Comparison of ENCODE assay signal across 8 cellular contexts in genomic region chr15:85691350-85692240, GRCh38.
DNase-seq lines count a peak whose midpoint lies in the region; ATAC-seq and TF ChIP-seq lines count a peak whose summit lies in the region.

No MANE protein-coding gene starts in this region.

- no peaks in the 10 kb centered on the region for H3K9me3 ChIP-seq in left ventricle myocardium inferior (replicated peaks)

- H3K27me3 ChIP-seq in GM06990 (replicated peaks; ENCODE audit: control insufficient read depth, insufficient read depth, low read length) (no peaks in the 10 kb centered on the region), left ventricle myocardium inferior (ENCODE audit: low read depth) (no peaks in the 10 kb centered on the region)

- ATAC-seq in GM19468 (IDR thresholded peaks at IDR 0.05; ENCODE audit: extremely low read depth, unreplicated experiment) (peak; percentile 37), GM21360 (IDR thresholded peaks at IDR 0.05; ENCODE audit: unreplicated experiment) (no peak), HG02884 (IDR thresholded peaks at IDR 0.05; ENCODE audit: unreplicated experiment) (no peak)

- peak overlapping the region; percentile 67 for H3K4me3 ChIP-seq in GM06990 (replicated peaks; ENCODE audit: low read depth, low read length)
- H3K4me3 ChIP-seq in left ventricle myocardium inferior: no peak overlapping the region

- H3K4me1 ChIP-seq in left ventricle myocardium inferior: peaks cover 83% of the 10 kb centered on the region

- H3K27ac ChIP-seq in left ventricle myocardium inferior (replicated peaks): peak overlapping the region; percentile 77

- TF ChIP-seq CTCF in GM06990 (IDR thresholded peaks at IDR 0.05; ENCODE audit: insufficient read depth, low read length, poor library complexity, severe bottlenecking): no peak
- TF ChIP-seq CTCF in left ventricle myocardium inferior (IDR thresholded peaks at IDR 0.05; ENCODE audit: borderline replicate concordance): no peak

- in situ Hi-C loops in KBM-7 (cut with MboI; ENCODE audit: low pct_unique_long_range_greater_than_20kb, low sequenced_read_pairs): no loop called here

- intact Hi-C loops in left ventricle myocardium inferior (cut with micrococcal nuclease): loop anchor here (10.0 kb wide), 1 partner anchor 197 kb away; no protein-coding TSS in a partner anchor

- DNase-seq in GM06990 (ENCODE audit: extremely low read depth, insufficient read length) (peak; percentile 71), KBM-7 (peak; percentile 47), left ventricle myocardium inferior (no peak), T1000 (lab: John Stamatoyannopoulos, UW) (no peak), NCI-H2081 (lab: John Stamatoyannopoulos, UW) (no peak)

- H3K36me3 ChIP-seq in GM06990 (ENCODE audit: control insufficient read depth, insufficient read depth, low read length) (peaks cover 4% of the 10 kb centered on the region), left ventricle myocardium inferior (peaks cover 62% of the 10 kb centered on the region)

Comparison
In these comparisons a context has a peak if more than half of its experiments do, and no peak if none do; other contexts are left out.
1. DNase-seq: peak in GM06990 (single experiment) and KBM-7 (single experiment); none in left ventricle myocardium inferior (single experiment), T1000 (single experiment) and NCI-H2081 (0 of 2).